9 cellular contexts compared by ENCODE assay signal in the genomic region with DNA sequence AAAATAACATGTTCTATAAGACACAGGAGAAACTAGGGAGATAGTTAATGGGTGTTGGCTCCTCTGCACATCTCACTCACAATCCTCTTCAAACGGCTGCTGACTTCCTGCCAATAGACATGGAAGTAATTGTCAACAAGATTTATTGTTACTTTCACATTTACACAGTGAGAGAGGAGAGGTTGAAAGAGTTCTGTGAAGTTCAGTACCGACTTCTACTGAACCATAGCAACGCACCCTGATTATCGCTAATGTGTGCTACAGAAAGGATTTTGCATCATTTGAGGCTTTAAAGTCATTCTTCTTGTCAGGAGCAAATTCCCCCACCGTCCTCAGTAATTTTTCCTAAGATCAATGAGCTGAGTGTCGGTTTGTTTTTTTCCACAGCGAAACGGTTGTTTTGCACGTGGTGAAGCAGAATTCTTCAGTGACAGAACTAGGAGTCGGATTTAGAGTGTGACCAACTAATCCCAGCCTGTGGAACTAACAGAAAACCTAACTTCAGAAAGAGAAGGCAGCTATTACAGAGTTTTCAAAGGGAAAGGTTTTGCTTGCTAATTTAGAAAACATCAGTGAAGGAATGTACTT.
DNase-seq lines count a peak whose midpoint lies in the region; ATAC-seq and TF ChIP-seq lines count a peak whose summit lies in the region.
"Had no signal": no experiment of that assay in that cellular context is flagged by ENCODE, and none has a peak within 500 bp of the region (broad histone marks: within the 10 kb centered on the region; RNA-seq: fewer than 3 reads in every experiment).

No MANE protein-coding gene starts in this region.

- DNase-seq in AG10803 (ENCODE audit: low read depth) (no peak), SW480 (ENCODE audit: low spot score) (peak; percentile 42), lung microvascular endothelial cell (ENCODE audit: low read depth in 2 of 2) (peak; percentile 9 to 32), HUDEP-2 (lab: John Stamatoyannopoulos, UW; ENCODE audit: unreplicated experiment in 76 of 76) (no peak), ureter (ENCODE audit: low spot score) (no peak), SIG-M5 treated with dmso at 0.1 percent for 504 hours (lab: John Stamatoyannopoulos, UW; ENCODE audit: unreplicated experiment) (no peak)

- ATAC-seq in HG02678 (IDR thresholded peaks at IDR 0.05; ENCODE audit: unreplicated experiment) (peak; percentile 46), HG03342 (IDR thresholded peaks at IDR 0.05; ENCODE audit: unreplicated experiment) (no peak)

- peak overlapping the region; percentile 6; the same call in 1 of the 2 replicates for H3K4me3 ChIP-seq in AG10803 (ENCODE audit: low read length)
- H3K4me3 ChIP-seq: lung had no signal

- no peak for TF ChIP-seq CTCF in AG10803 (conservative IDR thresholded peaks at IDR 0.05; ENCODE audit: low read length)

Comparison
In these comparisons a context has a peak if more than half of its experiments do, and no peak if none do; other contexts are left out.
1. DNase-seq: peak in SW480 (single experiment) and lung microvascular endothelial cell (2 of 2); none in AG10803 (single experiment), HUDEP-2 (0 of 76), ureter (single experiment) and SIG-M5 treated with dmso at 0.1 percent for 504 hours (single experiment).